Comparison of ENCODE assay signal across 25 cellular contexts in the genomic region with DNA sequence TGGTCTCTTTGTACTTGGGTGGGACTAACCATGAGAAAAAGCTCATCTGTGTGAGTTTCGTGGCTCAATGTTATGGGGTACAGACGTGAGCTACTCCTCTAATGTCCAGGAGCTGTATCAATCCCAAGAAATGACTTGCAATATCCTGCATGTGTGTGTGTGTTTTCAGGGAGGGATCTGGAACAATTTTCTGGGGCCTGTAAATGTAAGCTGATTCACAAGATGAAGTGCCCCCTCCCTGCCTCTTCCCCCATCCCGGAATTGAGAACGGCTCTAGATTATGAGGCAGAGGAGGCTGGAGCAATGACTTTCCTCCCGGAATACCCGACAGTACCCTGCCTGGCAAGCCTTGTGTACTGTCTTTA. TPM values are rescaled to one million over a fixed set of nuclear protein-coding genes. Genes with fewer than 3 reads are reported as not detected.
A peak's percentile ranks its signal among the peaks of the same experiment; 100 is the strongest.
DNase-seq lines count a peak whose midpoint lies in the region; ATAC-seq, FAIRE-seq and TF ChIP-seq lines count a peak whose summit lies in the region.
"Had no signal": no experiment of that assay in that cellular context is flagged by ENCODE, and none has a peak within 500 bp of the region (broad histone marks: within the 10 kb centered on the region; RNA-seq: fewer than 3 reads in every experiment).

No MANE protein-coding gene starts in this region.

- DNase-seq in AG04450 (ENCODE audit: low read depth, low spot score): no peak
- DNase-seq in adipocyte (ENCODE audit: low read depth): no peak
- no peak for DNase-seq in mesenchymal stem cell
- no peak for DNase-seq in stomach
- no peak for DNase-seq in activated effector memory CD4-positive, alpha-beta T cell treated with anti-CD3 and anti-CD28 coated beads, Interleukin-2, amount 50 U/mL, for 16 hours
- no peak for DNase-seq in small intestine
- DNase-seq in inferior parietal cortex (ENCODE audit: extremely low spot score): no peak
- DNase-seq: activated CD4-positive, alpha-beta T cell treated with anti-CD3 and anti-CD28 coated beads for 48 hours; activated naive CD4-positive, alpha-beta T cell; activated T-cell treated with anti-CD3 and anti-CD28 coated beads, Interleukin-2, amount 50 U/mL, for 4 hours; Calu3; cortex of kidney; DND-41; H9; naive B cell; NCI-H1048; NCI-H2029 treated with DMSO at 0.1 percent for 48 hours; NCI-H2227 treated with DMSO at 0.1 percent for 48 hours; NCI-H774; stimulated activated naive CD4-positive, alpha-beta T cell treated with Interleukin-2 at 50 U/mL for 16 hours had no signal

- TF ChIP-seq POLR2A in stomach (IDR thresholded peaks at IDR 0.05): no peak

- ATAC-seq in HG02798 (IDR thresholded peaks at IDR 0.05; ENCODE audit: poor library complexity, unreplicated experiment): no peak
- ATAC-seq: activated T-cell treated with anti-CD3 and anti-CD28 coated beads, Interleukin-2, amount 50 U/mL, for 4 hours; esophagus mucosa; HepG2 had no signal

- no peak overlapping the region for H3K4me3 ChIP-seq in AG04450 (ENCODE audit: low read depth, low read length)
- no peak overlapping the region for H3K4me3 ChIP-seq in adipocyte (ENCODE audit: low read length)
- no peak overlapping the region for H3K4me3 ChIP-seq in mesenchymal stem cell (ENCODE audit: insufficient read depth in 1 of 2, low read depth in 1 of 2, low read length in 2 of 2)
- no peak overlapping the region for H3K4me3 ChIP-seq in stomach
- no peak overlapping the region for H3K4me3 ChIP-seq in small intestine (ENCODE audit: low read depth in 1 of 2, low read length in 2 of 2)

- peak overlapping the region in 1 of 2 experiments; percentile 60 for H3K18ac ChIP-seq in mesenchymal stem cell (ENCODE audit: low read depth in 1 of 2, low read length in 2 of 2)

- H3K79me1 ChIP-seq in mesenchymal stem cell (replicated peaks; ENCODE audit: low read length, poor library complexity, severe bottlenecking): no peaks in the 10 kb centered on the region

- CTCF ChIA-PET in AG04450 (lab: Charles Lee): interaction anchor here (0.6 to 4.0 kb wide), 3 partner anchors 11 to 486 kb away, joined by 3 to 20 read pairs (median 10); no protein-coding TSS in a partner anchor

- H3K36me3 ChIP-seq in adipocyte (ENCODE audit: control insufficient read depth, insufficient read depth, low read length, severe bottlenecking): no peaks in the 10 kb centered on the region
- no peaks in the 10 kb centered on the region for H3K36me3 ChIP-seq in mesenchymal stem cell (ENCODE audit: control insufficient read depth in 1 of 2, insufficient read depth in 2 of 2, low read depth in 1 of 2, low read length in 2 of 2)
- no peaks in the 10 kb centered on the region for H3K36me3 ChIP-seq in stomach
- H3K36me3 ChIP-seq in small intestine (ENCODE audit: control insufficient read depth in 2 of 2, insufficient read depth in 2 of 2, low read length in 2 of 2): no peaks in the 10 kb centered on the region

- H3K4me1 ChIP-seq in adipocyte (ENCODE audit: control insufficient read depth, insufficient read depth, low read length): peaks cover 25% of the 10 kb centered on the region
- peaks cover 3% of the 10 kb centered on the region for H3K4me1 ChIP-seq in mesenchymal stem cell (ENCODE audit: control insufficient read depth, insufficient read depth, low read depth, low read length)
- H3K4me1 ChIP-seq in stomach: peaks cover 0 to 17% (median 7%) of the 10 kb centered on the region in 4 donors
- no peaks in the 10 kb centered on the region for H3K4me1 ChIP-seq in small intestine (ENCODE audit: control insufficient read depth in 2 of 2, insufficient read depth in 1 of 2, low read depth in 1 of 2, low read length in 1 of 2)

- H3K27ac ChIP-seq in AG04450 (ENCODE audit: low read depth, low read length) (peak overlapping the region; percentile 59), mesenchymal stem cell (ENCODE audit: low read length, poor library complexity, severe bottlenecking) (no peak overlapping the region), stomach (peak overlapping the region in 4 of 5 donors; percentile 15 to 67 (median 48)), small intestine (ENCODE audit: low read depth in 1 of 2, low read length in 1 of 2) (peak overlapping the region in 1 of 2 donors; percentile 66)
- H3K27ac ChIP-seq: C4-2B, VCaP had no signal

- no peak overlapping the region for H2BK15ac ChIP-seq in mesenchymal stem cell (ENCODE audit: low read depth, poor library complexity, severe bottlenecking)

- no peak for FAIRE-seq in small intestine (lab: Jason Lieb, UNC)
- FAIRE-seq: HepG2 had no signal

- POLR2A ChIA-PET in AG04450 (lab: Yijun Ruan, JAX): no interaction called here

- TF ChIP-seq CTCF in AG04450 (IDR thresholded peaks at IDR 0.05; ENCODE audit: low read depth, low read length): no peak
- no peak for TF ChIP-seq CTCF in stomach (IDR thresholded peaks at IDR 0.05)

- H3K4ac ChIP-seq in mesenchymal stem cell (ENCODE audit: low read depth in 1 of 2, low read length in 2 of 2): peak overlapping the region; percentile 66 to 68

- no peaks in the 10 kb centered on the region for H3K9me3 ChIP-seq in AG04450 (ENCODE audit: control insufficient read depth, insufficient read depth, low read length)
- no peaks in the 10 kb centered on the region for H3K9me3 ChIP-seq in adipocyte (ENCODE audit: control insufficient read depth, low read length)
- no peaks in the 10 kb centered on the region for H3K9me3 ChIP-seq in mesenchymal stem cell (ENCODE audit: control insufficient read depth, low read length)
- H3K9me3 ChIP-seq in stomach: no peaks in the 10 kb centered on the region
- H3K9me3 ChIP-seq in small intestine (ENCODE audit: control insufficient read depth, low read depth): no peaks in the 10 kb centered on the region

- H3K4me2 ChIP-seq in mesenchymal stem cell (ENCODE audit: low read length, poor library complexity, severe bottlenecking): no peak overlapping the region

- H2BK12ac ChIP-seq in mesenchymal stem cell (ENCODE audit: low read length in 2 of 2): peak overlapping the region in 1 of 2 experiments; percentile 47

- H4K8ac ChIP-seq in mesenchymal stem cell (ENCODE audit: low read length): no peak overlapping the region

- H3K9ac ChIP-seq in adipocyte (ENCODE audit: low read length) (peak overlapping the region; percentile 62), mesenchymal stem cell (ENCODE audit: low read length) (peak overlapping the region; percentile 66)

- no peak overlapping the region for H2AK5ac ChIP-seq in mesenchymal stem cell (ENCODE audit: low read length, severe bottlenecking)

- no peak overlapping the region for H4K91ac ChIP-seq in mesenchymal stem cell (ENCODE audit: low read length)

- H2BK5ac ChIP-seq in mesenchymal stem cell (ENCODE audit: low read depth, low read length, poor library complexity, severe bottlenecking): no peak overlapping the region

- no peaks in the 10 kb centered on the region for H3K27me3 ChIP-seq in AG04450 (ENCODE audit: control insufficient read depth, insufficient read depth, low read length)
- H3K27me3 ChIP-seq in adipocyte (replicated peaks; ENCODE audit: control insufficient read depth, insufficient read depth, low read length): no peaks in the 10 kb centered on the region
- no peaks in the 10 kb centered on the region for H3K27me3 ChIP-seq in mesenchymal stem cell (ENCODE audit: control insufficient read depth in 1 of 2, insufficient read depth in 1 of 2, low read length in 2 of 2)
- no peaks in the 10 kb centered on the region for H3K27me3 ChIP-seq in stomach
- no peaks in the 10 kb centered on the region for H3K27me3 ChIP-seq in small intestine (ENCODE audit: control insufficient read depth in 2 of 2, insufficient read depth in 2 of 2, low read length in 2 of 2)

- intact Hi-C loops in stomach (cut with DNase I; ENCODE audit: low total_unique reads): no loop called here

- no peak overlapping the region for H3K14ac ChIP-seq in mesenchymal stem cell (ENCODE audit: low read length in 2 of 2)

- no peak overlapping the region for H3K23ac ChIP-seq in mesenchymal stem cell (ENCODE audit: low read length in 2 of 2)

- 88% methylated on average over 4 of the region's 6 CpGs for WGBS in mesenchymal stem cell
- WGBS in stomach, 5 donors: 64 to 91% (median 81%) methylated on average over 6 of the region's 6 CpGs
- WGBS in small intestine, 3 donors: 75 to 92% (median 78%) methylated on average over 6 of the region's 6 CpGs

- no peak for TF ChIP-seq EP300 in stomach (IDR thresholded peaks at IDR 0.05)

- peak overlapping the region; percentile 80 for H2BK120ac ChIP-seq in mesenchymal stem cell (ENCODE audit: low read depth, low read length)

- no peak overlapping the region for H2AFZ ChIP-seq in mesenchymal stem cell (ENCODE audit: low read depth, low read length)

RNA-seq across cellular contexts. Expression of a gene that starts 53.9 kb away (rescaled TPM):
- polyA plus RNA-seq in AG04450 (2011; rRNA removed): 19.9 and 29.5 TPM in 2 replicates
- polyA minus RNA-seq in AG04450 (2011; rRNA and poly(A)+ RNA removed): 13.4 and 22.9 TPM in 2 replicates
- polyA plus RNA-seq in mesenchymal stem cell (2013, experiment 1 of 2): 41.5 TPM
- polyA plus RNA-seq in mesenchymal stem cell (2013, experiment 2 of 2): 48.2 TPM
- 10 to 100 TPM in 3 of 5 donors, 1 to 10 TPM in 2; 2.0 to 45.5 (median 10.5) TPM for total RNA-seq in stomach
- polyA plus RNA-seq in stomach: 1 to 10 TPM; 4.9 to 7.9 (median 7.4) TPM
- polyA plus RNA-seq in small intestine: 10 to 100 TPM in 1 of 3 donors, 1 to 10 TPM in 2; 5.1 to 19.8 (median 5.6) TPM
